9 cellular contexts compared by ENCODE assay signal in genomic region chr1:162276493-162276892, GRCh38.
DNase-seq lines count a peak whose midpoint lies in the region; FAIRE-seq and TF ChIP-seq lines count a peak whose summit lies in the region.
"Had no signal": no experiment of that assay in that cellular context is flagged by ENCODE, and none has a peak within 500 bp of the region (broad histone marks: within the 10 kb centered on the region; RNA-seq: fewer than 3 reads in every experiment).

No MANE protein-coding gene starts in this region.

- H3K36me3 Mint-ChIP-seq in nephron (ENCODE audit: low read depth) = no peaks in the 10 kb centered on the region

- no peaks in the 10 kb centered on the region for H3K36me3 ChIP-seq in bronchial epithelial cell (ENCODE audit: control insufficient read depth, insufficient read depth, low read length)

- no peak overlapping the region for H3K4me3 ChIP-seq in bronchial epithelial cell (ENCODE audit: low read depth, low read length)

- H3K27ac Mint-ChIP-seq in nephron = no peak overlapping the region

- DNase-seq in NCI-H345 (lab: John Stamatoyannopoulos, UW) (peak; percentile 20), NCI-H345 treated with DMSO at 0.1 percent for 48 hours (lab: John Stamatoyannopoulos, UW; ENCODE audit: unreplicated experiment) (no peak), NCI-H510A (lab: John Stamatoyannopoulos, UW) (peak; percentile 2), bronchial epithelial cell (ENCODE audit: low read depth) (peak; percentile 35), anterior cingulate cortex (lab: John Stamatoyannopoulos, UW) (no peak), activated gamma-delta T cell treated with Interleukin-2 at 50 U/mL for 16 hours (no peak)
- DNase-seq in stimulated activated CD4-positive, alpha-beta T cell treated with anti-CD3 and anti-CD28 coated beads, Interleukin-1b, Interleukin-23, amount 100 ng/mL, for 48 hours = no peak

- no peaks in the 10 kb centered on the region for H3K27me3 Mint-ChIP-seq in nephron (ENCODE audit: low read depth)

- H3K4me3 Mint-ChIP-seq in nephron = no peak overlapping the region

- TF ChIP-seq CTCF in bronchial epithelial cell (IDR thresholded peaks at IDR 0.05; ENCODE audit: insufficient read depth, low read length, severe bottlenecking) (peak; percentile 17), nephron (IDR thresholded peaks at IDR 0.05; ENCODE audit: unreplicated experiment in 3 of 3) (peak; percentile 34 to 50 (median 36))

- FAIRE-seq in bronchial epithelial cell (lab: Jason Lieb, UNC) = no peak
- FAIRE-seq: G401.6 had no signal

- H3K4me1 Mint-ChIP-seq in nephron = peaks cover 23% of the 10 kb centered on the region

- H3K27me3 ChIP-seq in bronchial epithelial cell (ENCODE audit: control insufficient read depth, insufficient read depth, low read length) = no peaks in the 10 kb centered on the region

- no peaks in the 10 kb centered on the region for H3K9me3 Mint-ChIP-seq in nephron

Comparison
In these comparisons a context has a peak if more than half of its experiments do, and no peak if none do; other contexts are left out.
1. DNase-seq: peak in NCI-H345 (single experiment), NCI-H510A (single experiment) and bronchial epithelial cell (single experiment); none in NCI-H345 treated with DMSO at 0.1 percent for 48 hours (single experiment), anterior cingulate cortex (0 of 58), activated gamma-delta T cell treated with Interleukin-2 at 50 U/mL for 16 hours (single experiment) and stimulated activated CD4-positive, alpha-beta T cell treated with anti-CD3 and anti-CD28 coated beads, Interleukin-1b, Interleukin-23, amount 100 ng/mL, for 48 hours (single experiment).